In genomic region chr22:40385041-40385782, GRCh38 we compare ENCODE assay signal across 10 cellular contexts. TPM values are rescaled to one million over a fixed set of nuclear protein-coding genes. Genes with fewer than 3 reads are reported as not detected.
A peak's percentile ranks its signal among the peaks of the same experiment; 100 is the strongest.
DNase-seq lines count a peak whose midpoint lies in the region; ATAC-seq and TF ChIP-seq lines count a peak whose summit lies in the region.
"Had no signal": no experiment of that assay in that cellular context is flagged by ENCODE, and none has a peak within 500 bp of the region (broad histone marks: within the 10 kb centered on the region; RNA-seq: fewer than 3 reads in every experiment).

No MANE protein-coding gene starts in this region.

- peak overlapping the region; percentile 3; the same call in 1 of the 2 replicates for H2AFZ ChIP-seq in OCI-LY3 (ENCODE audit: low read depth, low read length)

- 0 out of 2 replicates have a peak, but pooled peaks cover 3% of the 10 kb centered on the region for H3K79me2 ChIP-seq in OCI-LY3 (ENCODE audit: low read length)

- ATAC-seq in stimulated activated effector memory CD8-positive, alpha-beta T cell treated with anti-CD3 and anti-CD28 coated beads, Interleukin-12 subunit alpha, Interleukin-12 subunit beta, amount 100 ng/mL, for 72 hours: peak; percentile 62

- H3K9me3 Mint-ChIP-seq in chondrocyte (ENCODE audit: low read depth): no peaks in the 10 kb centered on the region
- no peaks in the 10 kb centered on the region for H3K9me3 Mint-ChIP-seq in stimulated activated effector memory CD8-positive, alpha-beta T cell treated with anti-CD3 and anti-CD28 coated beads, Interleukin-12 subunit alpha, Interleukin-12 subunit beta, amount 100 ng/mL, for 72 hours

- no peaks in the 10 kb centered on the region for H4K20me1 ChIP-seq in OCI-LY3 (ENCODE audit: insufficient read depth, low read length)

- H3K9me3 ChIP-seq in OCI-LY3 (ENCODE audit: insufficient read depth, low read length): no peaks in the 10 kb centered on the region
- H3K9me3 ChIP-seq: ascending aorta had no signal

- H3K4me1 Mint-ChIP-seq in chondrocyte (ENCODE audit: low read depth): peaks cover 31% of the 10 kb centered on the region
- H3K4me1 Mint-ChIP-seq in stimulated activated effector memory CD8-positive, alpha-beta T cell treated with anti-CD3 and anti-CD28 coated beads, Interleukin-12 subunit alpha, Interleukin-12 subunit beta, amount 100 ng/mL, for 72 hours: peaks cover 42% of the 10 kb centered on the region

- H3K27ac Mint-ChIP-seq in chondrocyte (ENCODE audit: unreplicated experiment): peak overlapping the region; percentile 4
- H3K27ac Mint-ChIP-seq in stimulated activated effector memory CD8-positive, alpha-beta T cell treated with anti-CD3 and anti-CD28 coated beads, Interleukin-12 subunit alpha, Interleukin-12 subunit beta, amount 100 ng/mL, for 72 hours: peak overlapping the region; percentile 54

- H3K4me3 ChIP-seq in OCI-LY3 (ENCODE audit: low read length): peak overlapping the region; percentile 65
- H3K4me3 ChIP-seq: ascending aorta had no signal

- peaks cover 18% of the 10 kb centered on the region for H3K4me1 ChIP-seq in OCI-LY3 (ENCODE audit: low read length)
- H3K4me1 ChIP-seq: ascending aorta had no signal

- no peaks in the 10 kb centered on the region for H3K27me3 Mint-ChIP-seq in chondrocyte (ENCODE audit: low read depth)

- H3K4me3 Mint-ChIP-seq in chondrocyte (ENCODE audit: unreplicated experiment): no peak overlapping the region
- H3K4me3 Mint-ChIP-seq in stimulated activated effector memory CD8-positive, alpha-beta T cell treated with anti-CD3 and anti-CD28 coated beads, Interleukin-12 subunit alpha, Interleukin-12 subunit beta, amount 100 ng/mL, for 72 hours: peak overlapping the region; percentile 63

- TF ChIP-seq CTCF in OCI-LY3 (IDR thresholded peaks at IDR 0.05; ENCODE audit: low read depth, low read length) (0 out of 2 replicates have a peak, but pooled peaks have one; percentile 12), chondrocyte (IDR thresholded peaks at IDR 0.05) (no peak)

- no peaks in the 10 kb centered on the region for H3K36me3 ChIP-seq in OCI-LY3 (replicated peaks; ENCODE audit: low read depth, low read length)

- DNase-seq in SIG-M5 treated with dmso at 0.1 percent for 504 hours (lab: John Stamatoyannopoulos, UW; ENCODE audit: unreplicated experiment) (peak; percentile 53), SIG-M5 (lab: John Stamatoyannopoulos, UW) (no peak), chondrocyte (ENCODE audit: low spot score) (no peak), posterior vena cava (ENCODE audit: low spot score) (no peak), pons (ENCODE audit: low spot score) (no peak)
- no peak for DNase-seq in stimulated activated effector memory CD8-positive, alpha-beta T cell treated with anti-CD3 and anti-CD28 coated beads, Interleukin-12 subunit alpha, Interleukin-12 subunit beta, amount 100 ng/mL, for 72 hours (ENCODE audit: low spot score in 2 of 2)
- DNase-seq in activated effector memory CD4-positive, alpha-beta T cell treated with Interleukin-2 at 50 U/mL for 16 hours: no peak

- H3K9ac ChIP-seq in OCI-LY3 (ENCODE audit: low read length): peak overlapping the region; percentile 20

- peak overlapping the region; percentile 72 for H3K4me2 ChIP-seq in OCI-LY3 (ENCODE audit: low read length)

- intact Hi-C loops in posterior vena cava (cut with DNase I): no loop called here

- H3K27me3 ChIP-seq in OCI-LY3 (ENCODE audit: low read depth, low read length): no peaks in the 10 kb centered on the region
- H3K27me3 ChIP-seq: ascending aorta had no signal

- H3K27ac ChIP-seq in OCI-LY3 (ENCODE audit: low read length): peak overlapping the region; percentile 12
- H3K27ac ChIP-seq: 22Rv1, ascending aorta had no signal

- no peaks in the 10 kb centered on the region for H3K36me3 Mint-ChIP-seq in chondrocyte (ENCODE audit: low read depth)
- H3K36me3 Mint-ChIP-seq in stimulated activated effector memory CD8-positive, alpha-beta T cell treated with anti-CD3 and anti-CD28 coated beads, Interleukin-12 subunit alpha, Interleukin-12 subunit beta, amount 100 ng/mL, for 72 hours: no peaks in the 10 kb centered on the region

RNA-seq across cellular contexts. Expression of gene SGSM3, which starts 14.8 kb away (rescaled TPM):
- total RNA-seq in chondrocyte (59.5 to 80.3 TPM (median 66.7 TPM) in 3 replicates), posterior vena cava (10 to 100 TPM; 33.2 to 40.3 TPM)

RNA-seq across cellular contexts. Expression of gene ADSL, which starts 38.9 kb away (rescaled TPM):
- total RNA-seq in chondrocyte (56.3 to 62.2 TPM (median 58.1 TPM) in 3 replicates), posterior vena cava (10 to 100 TPM; 35.5 to 47.1 TPM)
